28 cellular contexts compared by ENCODE assay signal in the genomic region with DNA sequence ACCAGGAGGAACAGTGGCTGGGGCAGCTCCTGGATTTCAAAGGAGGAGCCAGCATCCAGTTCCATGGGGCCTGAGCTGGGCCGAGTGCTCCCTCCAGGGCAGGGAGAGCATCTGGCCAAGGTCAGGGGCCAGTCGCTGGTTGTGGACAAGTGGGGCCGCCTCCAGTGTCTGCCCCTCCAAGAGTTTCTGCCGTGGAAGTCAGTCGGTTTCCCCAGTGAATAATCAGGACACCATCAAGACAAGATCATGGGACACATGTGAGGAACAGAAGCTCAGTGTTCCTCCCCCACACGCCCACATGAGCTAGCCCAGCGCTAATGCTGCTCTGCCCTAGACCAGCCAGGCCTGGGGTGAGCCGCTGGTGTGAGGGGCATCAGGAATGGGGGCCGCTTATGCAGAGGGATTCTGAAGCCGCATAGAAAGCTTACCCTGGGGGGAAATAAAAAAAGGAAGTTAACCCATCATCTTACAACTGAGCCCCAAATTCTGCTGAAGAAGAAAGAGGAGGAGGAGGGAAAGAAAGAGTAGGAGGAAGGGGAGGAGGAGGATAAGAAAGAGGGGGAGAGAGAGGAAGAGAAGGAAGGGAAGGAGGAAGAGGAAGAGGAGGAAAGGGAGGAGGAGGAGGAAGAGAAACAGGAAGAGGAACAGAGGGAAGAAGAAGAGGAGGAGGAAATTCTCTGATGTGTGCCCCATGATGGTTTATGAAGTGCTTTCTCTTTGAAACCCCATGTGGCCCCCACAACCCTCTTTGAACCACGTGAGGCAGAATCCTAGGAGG.
A peak's percentile ranks its signal among the peaks of the same experiment; 100 is the strongest.
DNase-seq lines count a peak whose midpoint lies in the region; ATAC-seq and TF ChIP-seq lines count a peak whose summit lies in the region.
"Had no signal": no experiment of that assay in that cellular context is flagged by ENCODE, and none has a peak within 500 bp of the region (broad histone marks: within the 10 kb centered on the region; RNA-seq: fewer than 3 reads in every experiment).

No MANE protein-coding gene starts in this region.

- no peaks in the 10 kb centered on the region for H3K9me3 ChIP-seq in psoas muscle
- H3K9me3 ChIP-seq: left lung, uterus had no signal

- no peak for ATAC-seq in natural killer cell treated with Interleukin-12 subunit alpha and Interleukin-12 subunit beta and Interleukin-15 and Interleukin-18, amount 100 ng/mL, for 72 hours
- ATAC-seq in natural killer cell = no peak
- ATAC-seq in foreskin keratinocyte = no peak
- no peak for ATAC-seq in psoas muscle
- ATAC-seq: activated T-cell treated with anti-CD3 and anti-CD28 coated beads, Interleukin-2, amount 50 U/mL, for 4 hours; GM12878 had no signal

- WGBS in psoas muscle, 3 donors = 66 to 75% (median 67%) methylated on average over 11 of the region's 11 CpGs

- peak; percentile 10 for DNase-seq in natural killer cell treated with Interleukin-12 subunit alpha and Interleukin-12 subunit beta and Interleukin-15 and Interleukin-18, amount 100 ng/mL, for 72 hours (ENCODE audit: low spot score)
- DNase-seq in natural killer cell = no peak
- no peak for DNase-seq in foreskin keratinocyte
- DNase-seq in psoas muscle = no peak
- DNase-seq in MCF 10A (ENCODE audit: unreplicated experiment) = no peak
- no peak for DNase-seq in NCI-H1105 treated with DMSO at 0.1 percent for 48 hours (lab: John Stamatoyannopoulos, UW)
- no peak for DNase-seq in caudate nucleus (lab: John Stamatoyannopoulos, UW)
- no peak for DNase-seq in 8988T
- DNase-seq: activated B cell treated with CpG ODN at 0.5 μM for 24 hours; activated CD4-positive, alpha-beta memory T cell treated with anti-CD3 and anti-CD28 coated beads, Interleukin-2, amount 10 ng/mL, durations not matched to agents 7 days and 5 days; activated naive CD4-positive, alpha-beta T cell treated with anti-CD3 and anti-CD28 coated beads, Interleukin-2, amount 10 ng/mL, durations not matched to agents 7 days and 5 days; activated T-cell treated with anti-CD3 and anti-CD28 coated beads, Interleukin-2, amount 50 U/mL, for 4 hours; CD4-positive, alpha-beta T cell; DMS153; H9; KG1; left lung; NCI-H187 treated with DMSO at 0.1 percent for 48 hours; NCI-H226; NCI-H82; PC-9; stimulated activated CD8-positive, alpha-beta memory T cell treated with anti-CD3 and anti-CD28 coated beads, Interleukin-4, amount 100 ng/mL, for 48 hours; substantia nigra had no signal

- no peaks in the 10 kb centered on the region for H3K4me1 Mint-ChIP-seq in natural killer cell treated with Interleukin-12 subunit alpha and Interleukin-12 subunit beta and Interleukin-15 and Interleukin-18, amount 100 ng/mL, for 72 hours (ENCODE audit: low read depth in 2 of 2)
- no peaks in the 10 kb centered on the region for H3K4me1 Mint-ChIP-seq in natural killer cell
- H3K4me1 Mint-ChIP-seq in MCF 10A (ENCODE audit: insufficient read depth, unreplicated experiment) = peaks cover 30% of the 10 kb centered on the region
- H3K4me1 Mint-ChIP-seq: activated B cell treated with CpG ODN at 0.5 μM for 24 hours; activated CD4-positive, alpha-beta memory T cell treated with anti-CD3 and anti-CD28 coated beads, Interleukin-2, amount 10 ng/mL, durations not matched to agents 7 days and 5 days; activated naive CD4-positive, alpha-beta T cell treated with anti-CD3 and anti-CD28 coated beads, Interleukin-2, amount 10 ng/mL, durations not matched to agents 7 days and 5 days; central memory CD8-positive, alpha-beta T cell had no signal

- H3K4me1 ChIP-seq in foreskin keratinocyte (peaks cover 29% of the 10 kb centered on the region), psoas muscle (peaks cover 60% of the 10 kb centered on the region)
- H3K4me1 ChIP-seq: left lung, uterus had no signal

- H3K36me3 Mint-ChIP-seq in natural killer cell treated with Interleukin-12 subunit alpha and Interleukin-12 subunit beta and Interleukin-15 and Interleukin-18, amount 100 ng/mL, for 72 hours = no peaks in the 10 kb centered on the region
- H3K36me3 Mint-ChIP-seq in natural killer cell = no peaks in the 10 kb centered on the region
- no peaks in the 10 kb centered on the region for H3K36me3 Mint-ChIP-seq in MCF 10A (ENCODE audit: insufficient read depth, unreplicated experiment)
- H3K36me3 Mint-ChIP-seq: activated naive CD4-positive, alpha-beta T cell treated with anti-CD3 and anti-CD28 coated beads, Interleukin-2, amount 10 ng/mL, durations not matched to agents 7 days and 5 days had no signal

- no peak overlapping the region for H3K4me3 Mint-ChIP-seq in natural killer cell treated with Interleukin-12 subunit alpha and Interleukin-12 subunit beta and Interleukin-15 and Interleukin-18, amount 100 ng/mL, for 72 hours
- no peak overlapping the region for H3K4me3 Mint-ChIP-seq in natural killer cell
- H3K4me3 Mint-ChIP-seq in MCF 10A (ENCODE audit: unreplicated experiment) = no peak overlapping the region
- H3K4me3 Mint-ChIP-seq: activated B cell treated with CpG ODN at 0.5 μM for 24 hours; activated CD4-positive, alpha-beta memory T cell treated with anti-CD3 and anti-CD28 coated beads, Interleukin-2, amount 10 ng/mL, durations not matched to agents 7 days and 5 days; activated naive CD4-positive, alpha-beta T cell treated with anti-CD3 and anti-CD28 coated beads, Interleukin-2, amount 10 ng/mL, durations not matched to agents 7 days and 5 days; activated T-cell treated with anti-CD3 and anti-CD28 coated beads, Interleukin-2, amount 50 U/mL, for 4 hours; CD4-positive, alpha-beta T cell; central memory CD8-positive, alpha-beta T cell; H9; T-helper 2 cell treated with Interferon-gamma antibody and Interleukin-4, amounts not matched to agents 5 μg/mL and 100 μg/mL, for 36 hours had no signal

- POLR2A ChIA-PET in MCF 10A (lab: Yijun Ruan, JAX) = no interaction called here

- H3K27ac Mint-ChIP-seq in natural killer cell treated with Interleukin-12 subunit alpha and Interleukin-12 subunit beta and Interleukin-15 and Interleukin-18, amount 100 ng/mL, for 72 hours = no peak overlapping the region
- H3K27ac Mint-ChIP-seq in natural killer cell = no peak overlapping the region
- H3K27ac Mint-ChIP-seq in MCF 10A (ENCODE audit: low read depth, unreplicated experiment) = no peak overlapping the region
- H3K27ac Mint-ChIP-seq: activated B cell treated with CpG ODN at 0.5 μM for 24 hours; activated CD4-positive, alpha-beta memory T cell treated with anti-CD3 and anti-CD28 coated beads, Interleukin-2, amount 10 ng/mL, durations not matched to agents 7 days and 5 days; activated naive CD4-positive, alpha-beta T cell treated with anti-CD3 and anti-CD28 coated beads, Interleukin-2, amount 10 ng/mL, durations not matched to agents 7 days and 5 days; CD4-positive, alpha-beta T cell; T-helper 2 cell treated with Interferon-gamma antibody and Interleukin-4, amounts not matched to agents 5 μg/mL and 100 μg/mL, for 36 hours had no signal

- no TSS peak for BruUV-seq in MCF 10A (replicated peaks; lab: Mats Ljungman, UMichigan)

- CTCF ChIA-PET in MCF 10A (lab: Yijun Ruan, JAX) = interaction anchor here (0.6 kb wide), 1 partner anchor 62 kb away, joined by 5 read pairs; no protein-coding TSS in a partner anchor

- no peaks in the 10 kb centered on the region for H3K36me3 ChIP-seq in psoas muscle (ENCODE audit: insufficient read depth in 1 of 2, low read depth in 1 of 2)
- H3K36me3 ChIP-seq: left lung, uterus had no signal

- intact Hi-C loops in natural killer cell (cut with micrococcal nuclease) = no loop called here
- intact Hi-C loops in psoas muscle (cut with DNase I) = loop anchor here (5.0 to 10.0 kb wide), 2 partner anchors 182 to 1290 kb away; a partner anchor contains a TSS
- intact Hi-C loops in MCF 10A (cut with micrococcal nuclease) = no loop called here

- TF ChIP-seq CTCF in natural killer cell (IDR thresholded peaks at IDR 0.05) (no peak), foreskin keratinocyte (conservative IDR thresholded peaks at IDR 0.05) (no peak), psoas muscle (IDR thresholded peaks at IDR 0.05) (no peak), MCF 10A (IDR thresholded peaks at IDR 0.05; ENCODE audit: unreplicated experiment) (no peak)

- H3K27me3 ChIP-seq in foreskin keratinocyte = no peaks in the 10 kb centered on the region
- H3K27me3 ChIP-seq in psoas muscle (ENCODE audit: insufficient read depth in 3 of 3, low read length in 2 of 3) = no peaks in the 10 kb centered on the region
- H3K27me3 ChIP-seq: uterus had no signal

- H3K4me3 ChIP-seq in psoas muscle = no peak overlapping the region
- H3K4me3 ChIP-seq: GM12878, left lung, PC-9, SK-N-MC, uterus had no signal

- peak overlapping the region; percentile 10 for H3K27ac ChIP-seq in foreskin keratinocyte
- peak overlapping the region; percentile 90 for H3K27ac ChIP-seq in psoas muscle
- no peak overlapping the region for H3K27ac ChIP-seq in caudate nucleus (ENCODE audit: low read depth, low read length)
- H3K27ac ChIP-seq: left lung, PC-9, SK-N-MC, uterus had no signal

- peaks cover 24 to 34% of the 10 kb centered on the region in 2 donors for H3K27me3 Mint-ChIP-seq in natural killer cell treated with Interleukin-12 subunit alpha and Interleukin-12 subunit beta and Interleukin-15 and Interleukin-18, amount 100 ng/mL, for 72 hours
- H3K27me3 Mint-ChIP-seq in natural killer cell (ENCODE audit: low read depth in 2 of 2) (peaks cover 13 to 15% of the 10 kb centered on the region in 2 donors), MCF 10A (ENCODE audit: insufficient read depth, unreplicated experiment) (peaks cover 21% of the 10 kb centered on the region)

- H3K9me3 Mint-ChIP-seq in natural killer cell treated with Interleukin-12 subunit alpha and Interleukin-12 subunit beta and Interleukin-15 and Interleukin-18, amount 100 ng/mL, for 72 hours = no peaks in the 10 kb centered on the region
- H3K9me3 Mint-ChIP-seq in natural killer cell (no peaks in the 10 kb centered on the region), MCF 10A (ENCODE audit: unreplicated experiment) (no peaks in the 10 kb centered on the region)
- H3K9me3 Mint-ChIP-seq: activated B cell treated with CpG ODN at 0.5 μM for 24 hours; activated CD4-positive, alpha-beta memory T cell treated with anti-CD3 and anti-CD28 coated beads, Interleukin-2, amount 10 ng/mL, durations not matched to agents 7 days and 5 days; activated naive CD4-positive, alpha-beta T cell treated with anti-CD3 and anti-CD28 coated beads, Interleukin-2, amount 10 ng/mL, durations not matched to agents 7 days and 5 days; activated T-cell treated with anti-CD3 and anti-CD28 coated beads, Interleukin-2, amount 50 U/mL, for 4 hours; CD4-positive, alpha-beta T cell; central memory CD8-positive, alpha-beta T cell; H9; T-helper 2 cell treated with Interferon-gamma antibody and Interleukin-4, amounts not matched to agents 5 μg/mL and 100 μg/mL, for 36 hours had no signal

Comparison
In these comparisons a context has a peak if more than half of its experiments do, and no peak if none do; other contexts are left out.
1. intact Hi-C loops: an anchor here in psoas muscle (5.0 to 10.0 kb wide); none called in natural killer cell and MCF 10A.